ENCODE assay signal across 8 cellular contexts in the genomic region with DNA sequence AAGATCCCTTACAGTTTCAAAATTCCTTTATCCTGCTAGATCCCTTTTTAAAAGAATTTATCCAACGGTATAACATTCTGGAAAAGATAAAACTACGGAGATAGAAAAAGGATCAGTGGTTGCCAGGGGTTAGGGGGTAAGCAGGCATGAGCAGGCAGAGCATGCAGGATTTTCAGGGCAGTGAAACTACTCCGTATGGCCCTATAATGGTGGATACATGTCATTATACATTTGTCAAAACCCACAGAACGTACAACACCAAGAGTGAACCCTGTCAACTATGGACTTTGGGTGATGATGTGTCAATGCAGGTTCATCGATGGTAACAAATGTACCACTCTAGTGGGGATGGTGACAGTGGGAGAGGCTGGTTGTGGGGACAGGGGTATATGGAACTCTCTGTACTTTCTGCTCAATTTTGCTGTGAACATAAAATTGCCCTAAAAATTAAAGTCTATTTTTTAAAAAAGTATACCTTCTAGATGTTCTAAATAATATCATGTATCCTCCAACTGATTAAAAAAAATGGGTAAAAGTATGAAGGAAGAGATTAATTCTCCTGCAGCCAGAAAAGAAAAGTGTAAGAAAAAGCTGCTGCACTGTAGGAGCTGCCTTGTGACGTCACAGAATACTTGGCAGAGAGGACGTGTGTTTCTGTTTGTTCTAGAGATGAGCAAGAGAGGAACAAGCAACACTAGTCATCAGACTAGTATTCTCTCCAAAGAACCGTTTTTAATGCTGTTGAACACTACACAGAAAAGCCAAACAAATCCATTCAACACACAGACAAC. TPM values are rescaled to one million over a fixed set of nuclear protein-coding genes. Genes with fewer than 3 reads are reported as not detected.
DNase-seq lines count a peak whose midpoint lies in the region; ATAC-seq and TF ChIP-seq lines count a peak whose summit lies in the region.

No MANE protein-coding gene starts in this region.

- WGBS in heart right ventricle, 2 donors = 59 to 65% methylated on average over 8 of the region's 8 CpGs

- intact Hi-C loops in heart right ventricle (cut with DNase I) = no loop called here

- no peaks in the 10 kb centered on the region for H3K27me3 ChIP-seq in heart right ventricle

- no peaks in the 10 kb centered on the region for H3K36me3 ChIP-seq in heart right ventricle

- peaks cover 0 to 52% (median 0%) of the 10 kb centered on the region in 9 donors for H3K4me1 ChIP-seq in heart right ventricle

- peak; percentile 55 for DNase-seq in GM13977 (ENCODE audit: low spot score)
- peak; percentile 28 for DNase-seq in LoVo (ENCODE audit: low spot score)
- DNase-seq in heart right ventricle = peak in 1 of 2 donors; percentile 67
- DNase-seq in stimulated activated naive CD8-positive, alpha-beta T cell treated with anti-CD3 and anti-CD28 coated beads, Interleukin-15, amount 100 ng/mL, for 72 hours = peak in 1 of 2 donors; percentile 58
- no peak for DNase-seq in SHP77 treated with DMSO at 0.1 percent for 48 hours (lab: John Stamatoyannopoulos, UW)
- no peak for DNase-seq in GOT3 (lab: John Stamatoyannopoulos, UW)

- peaks cover 0 to 3% (median 0%) of the 10 kb centered on the region in 11 donors for H3K9me3 ChIP-seq in heart right ventricle

- peak; percentile 93 for ATAC-seq in GM21723 (IDR thresholded peaks at IDR 0.05; ENCODE audit: unreplicated experiment)
- peak in 7 of 8 donors; percentile 76 to 91 (median 86) for ATAC-seq in heart right ventricle
- peak; percentile 97 for ATAC-seq in stimulated activated naive CD8-positive, alpha-beta T cell treated with anti-CD3 and anti-CD28 coated beads, Interleukin-15, amount 100 ng/mL, for 72 hours

- H3K9me3 Mint-ChIP-seq in activated naive CD8-positive, alpha-beta T cell (ENCODE audit: low read depth) = no peaks in the 10 kb centered on the region
- peaks cover 4 to 5% of the 10 kb centered on the region in 2 donors for H3K9me3 Mint-ChIP-seq in stimulated activated naive CD8-positive, alpha-beta T cell treated with anti-CD3 and anti-CD28 coated beads, Interleukin-15, amount 100 ng/mL, for 72 hours

- H3K4me3 ChIP-seq in heart right ventricle = no peak overlapping the region

- H3K4me3 Mint-ChIP-seq in activated naive CD8-positive, alpha-beta T cell = peak overlapping the region; percentile 83
- peak overlapping the region; percentile 82 to 83 for H3K4me3 Mint-ChIP-seq in stimulated activated naive CD8-positive, alpha-beta T cell treated with anti-CD3 and anti-CD28 coated beads, Interleukin-15, amount 100 ng/mL, for 72 hours

- TF ChIP-seq CTCF in GM13977 (IDR thresholded peaks at IDR 0.05; ENCODE audit: extremely low read depth, insufficient read depth, missing control alignments) (no peak), heart right ventricle (IDR thresholded peaks at IDR 0.05) (no peak)

- H3K27me3 Mint-ChIP-seq in activated naive CD8-positive, alpha-beta T cell = no peaks in the 10 kb centered on the region
- H3K27me3 Mint-ChIP-seq in stimulated activated naive CD8-positive, alpha-beta T cell treated with anti-CD3 and anti-CD28 coated beads, Interleukin-15, amount 100 ng/mL, for 72 hours = no peaks in the 10 kb centered on the region

- H3K36me3 Mint-ChIP-seq in activated naive CD8-positive, alpha-beta T cell = peaks cover 22% of the 10 kb centered on the region

- peak overlapping the region in 1 of 10 donors; percentile 79 for H3K27ac ChIP-seq in heart right ventricle

- H3K4me1 Mint-ChIP-seq in activated naive CD8-positive, alpha-beta T cell (ENCODE audit: low read depth) = peaks cover 78% of the 10 kb centered on the region
- peaks cover 87% of the 10 kb centered on the region for H3K4me1 Mint-ChIP-seq in stimulated activated naive CD8-positive, alpha-beta T cell treated with anti-CD3 and anti-CD28 coated beads, Interleukin-15, amount 100 ng/mL, for 72 hours

- in situ Hi-C loops in GM13977 (cut with MboI; ENCODE audit: low pct_unique_long_range_greater_than_20kb, low sequenced_read_pairs, unreplicated experiment) = no loop called here

- H3K27ac Mint-ChIP-seq in activated naive CD8-positive, alpha-beta T cell = peak overlapping the region; percentile 99
- H3K27ac Mint-ChIP-seq in stimulated activated naive CD8-positive, alpha-beta T cell treated with anti-CD3 and anti-CD28 coated beads, Interleukin-15, amount 100 ng/mL, for 72 hours = peak overlapping the region; percentile 96 to 97

RNA-seq across cellular contexts. Expression of gene ANKRD44, which starts 23.6 kb away (rescaled TPM):
- total RNA-seq in heart right ventricle = 10 to 100 TPM in 1 of 10 donors, 1 to 10 TPM in 9; 4.2 to 20.1 (median 7.3) TPM
- 1 to 10 TPM; 1.1 to 2.3 TPM for polyA plus RNA-seq in heart right ventricle

Comparison
In these comparisons a context has a peak if more than half of its experiments do, and no peak if none do; other contexts are left out.
1. DNase-seq: peak in GM13977 (single experiment) and LoVo (single experiment); none in SHP77 treated with DMSO at 0.1 percent for 48 hours (single experiment) and GOT3 (single experiment).
2. Peak in every context shown above with its lines, with median percentiles within 50 percentile points of each other: ATAC-seq.